ENCODE assay signal across 13 cellular contexts in the genomic region with DNA sequence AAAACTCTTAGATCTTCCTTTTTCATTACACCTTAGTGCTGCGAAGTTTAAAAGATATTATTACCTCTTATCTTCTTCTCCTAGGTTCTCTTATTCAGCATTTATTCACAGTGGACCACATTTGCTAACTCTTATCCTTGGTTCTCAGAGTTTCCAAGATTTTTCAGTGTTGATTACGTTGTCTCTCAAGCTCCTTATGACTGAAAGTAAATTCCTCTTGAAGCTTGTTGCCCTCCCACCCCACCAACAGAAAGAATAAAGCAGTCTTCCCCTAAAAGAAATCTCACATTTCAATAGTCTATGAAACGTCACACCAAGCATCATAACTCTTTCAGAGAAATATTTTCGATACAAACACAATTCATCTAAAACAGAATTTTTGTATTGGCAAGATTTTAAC.
DNase-seq lines count a peak whose midpoint lies in the region; ATAC-seq, FAIRE-seq and TF ChIP-seq lines count a peak whose summit lies in the region.
"Had no signal": no experiment of that assay in that cellular context is flagged by ENCODE, and none has a peak within 500 bp of the region (broad histone marks: within the 10 kb centered on the region; RNA-seq: fewer than 3 reads in every experiment).

No MANE protein-coding gene starts in this region.

- FAIRE-seq in endothelial cell of umbilical vein (lab: Jason Lieb, UNC) = no peak
- FAIRE-seq: A549 had no signal

- DNase-seq in GM23248 = no peak
- DNase-seq in SK-MEL-5 (ENCODE audit: low read depth, low spot score) = peak; percentile 79
- DNase-seq in endothelial cell of umbilical vein (ENCODE audit: low read depth, low spot score) = no peak
- DNase-seq in NCI-H774 (lab: John Stamatoyannopoulos, UW) = no peak
- DNase-seq in SW 1271 (lab: John Stamatoyannopoulos, UW) = no peak
- DNase-seq: CD4-positive, CD25-positive, alpha-beta regulatory T cell; DMS53; GF-D8; GOT3; H9 had no signal

- H3K36me3 ChIP-seq in GM23248 (ENCODE audit: low read depth) (no peaks in the 10 kb centered on the region), endothelial cell of umbilical vein (ENCODE audit: control insufficient read depth in 2 of 2, extremely low read depth in 1 of 2, insufficient read depth in 2 of 2, low read length in 2 of 2) (no peaks in the 10 kb centered on the region)

- H2AFZ ChIP-seq in GM23248 (no peak overlapping the region), endothelial cell of umbilical vein (ENCODE audit: low read depth, low read length) (no peak overlapping the region)

- TF ChIP-seq CTCF in endothelial cell of umbilical vein (IDR thresholded peaks at IDR 0.05; ENCODE audit: extremely low read depth in 1 of 2, insufficient read depth in 1 of 2, low read depth in 1 of 2, low read length in 2 of 2) = no peak

- TF ChIP-seq POLR2A in endothelial cell of umbilical vein (IDR thresholded peaks at IDR 0.05; ENCODE audit: low read depth, low read length) = no peak

- POLR2A ChIA-PET in endothelial cell of umbilical vein (lab: Charles Lee) = no interaction called here

- H4K20me1 ChIP-seq in GM23248 (ENCODE audit: insufficient read depth) (no peaks in the 10 kb centered on the region), endothelial cell of umbilical vein (replicated peaks; ENCODE audit: control insufficient read depth, extremely low read depth, insufficient read depth, low read length) (no peaks in the 10 kb centered on the region)

- H3K79me2 ChIP-seq in GM23248 (ENCODE audit: insufficient read depth) (no peaks in the 10 kb centered on the region), endothelial cell of umbilical vein (ENCODE audit: control insufficient read depth, insufficient read depth, low read length) (no peaks in the 10 kb centered on the region)

- H3K27me3 ChIP-seq in GM23248 (replicated peaks; ENCODE audit: insufficient read depth) = no peaks in the 10 kb centered on the region
- no peaks in the 10 kb centered on the region for H3K27me3 ChIP-seq in endothelial cell of umbilical vein (ENCODE audit: control insufficient read depth in 2 of 2, insufficient read depth in 2 of 2, low read length in 2 of 2)

- dilution Hi-C loops in endothelial cell of umbilical vein (cut with MboI; ENCODE audit: extremely low pct_ligation_motif_present, low sequenced_read_pairs) = no loop called here

- CTCF ChIA-PET in endothelial cell of umbilical vein (lab: Charles Lee) = interaction anchor here (1.1 kb wide), 1 partner anchor 27 kb away, joined by 3 read pairs; no protein-coding TSS in a partner anchor

- H3K4me3 ChIP-seq in GM23248 (no peak overlapping the region), endothelial cell of umbilical vein (replicated peaks in 1 of 3; ENCODE audit: insufficient read depth in 1 of 3, low read depth in 1 of 3, low read length in 3 of 3) (no peak overlapping the region)
- H3K4me3 ChIP-seq: A549 had no signal

- H3F3A ChIP-seq in GM23248 (ENCODE audit: insufficient read depth) = peaks cover 30% of the 10 kb centered on the region

- peak overlapping the region; percentile 47 for H3K4me2 ChIP-seq in GM23248 (ENCODE audit: unreplicated experiment)
- H3K4me2 ChIP-seq in endothelial cell of umbilical vein (ENCODE audit: insufficient read depth, low read length) = peak overlapping the region; percentile 28
- H3K4me2 ChIP-seq: A549 had no signal

- in situ Hi-C loops in GM23248 (cut with MboI) (no loop called here), SK-MEL-5 (cut with HindIII; ENCODE audit: low pct_unique_long_range_greater_than_20kb, low sequenced_read_pairs) (no loop called here)

- no TSS peak for BruUV-seq in endothelial cell of umbilical vein (replicated peaks; lab: Mats Ljungman, UMichigan)

- H3K9me2 ChIP-seq in GM23248 (ENCODE audit: insufficient read depth) = no peaks in the 10 kb centered on the region

- no peaks in the 10 kb centered on the region for H3K9me1 ChIP-seq in endothelial cell of umbilical vein (replicated peaks; ENCODE audit: control insufficient read depth, extremely low read depth, insufficient read depth, low read length)

- H3K4me1 ChIP-seq in GM23248 (ENCODE audit: insufficient read depth) (peaks cover 23% of the 10 kb centered on the region), endothelial cell of umbilical vein (ENCODE audit: control insufficient read depth, extremely low read depth, insufficient read depth, low read length) (peaks cover 12% of the 10 kb centered on the region)
- H3K4me1 ChIP-seq: A549 had no signal

- WGBS in GM23248 (ENCODE audit: low coverage in 1 of 2, low lambda C conversion rate in 2 of 2, missing lambda C conversion rate in 2 of 2), 2 experiments = 65 to 67% methylated on average over 4 of the region's 4 CpGs

- H3K9ac ChIP-seq in GM23248 (no peak overlapping the region), endothelial cell of umbilical vein (replicated peaks; ENCODE audit: extremely low read depth, insufficient read depth, low read length) (no peak overlapping the region)

- no peak overlapping the region for H3K27ac ChIP-seq in GM23248
- no peak overlapping the region for H3K27ac ChIP-seq in endothelial cell of umbilical vein (ENCODE audit: insufficient read depth, low read depth, low read length)
- H3K27ac ChIP-seq: A549 had no signal

- ATAC-seq in HG03280 (IDR thresholded peaks at IDR 0.05; ENCODE audit: unreplicated experiment) = no peak
- ATAC-seq in GM18858 (IDR thresholded peaks at IDR 0.05; ENCODE audit: unreplicated experiment) = no peak
- ATAC-seq: A549 had no signal

- H3K9me3 ChIP-seq in GM23248 (ENCODE audit: low read depth) (no peaks in the 10 kb centered on the region), endothelial cell of umbilical vein (replicated peaks; ENCODE audit: control insufficient read depth, insufficient read depth, low read length) (no peaks in the 10 kb centered on the region)
- H3K9me3 ChIP-seq: A549 had no signal

- intact Hi-C loops in endothelial cell of umbilical vein (cut with micrococcal nuclease) = loop anchor here (5.0 kb wide), 1 partner anchor 1079 kb away; no protein-coding TSS in a partner anchor

TF ChIP-seq in endothelial cell of umbilical vein, 7 proteins besides CTCF, POLR2A, EP300 and RAD21:
- TF ChIP-seq MYC (IDR thresholded peaks at IDR 0.05; ENCODE audit: low read depth, low read length) (no peak), GATA2 (IDR thresholded peaks at IDR 0.05; ENCODE audit: insufficient read depth, insufficient read length, low read depth, low read length) (no peak), JUN (IDR thresholded peaks at IDR 0.05; ENCODE audit: borderline replicate concordance, insufficient read depth, insufficient read length, low read depth) (no peak), EZH2 (IDR thresholded peaks at IDR 0.05; ENCODE audit: borderline replicate concordance, low read depth, low read length, severe bottlenecking) (no peak), POLR2AphosphoS5 (IDR thresholded peaks at IDR 0.05; ENCODE audit: insufficient read depth, low read depth, low read length) (no peak)
- TF ChIP-seq, protein P1, sequence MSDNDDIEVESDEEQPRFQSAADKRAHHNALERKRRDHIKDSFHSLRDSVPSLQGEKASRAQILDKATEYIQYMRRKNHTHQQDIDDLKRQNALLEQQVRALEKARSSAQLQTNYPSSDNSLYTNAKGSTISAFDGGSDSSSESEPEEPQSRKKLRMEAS (IDR thresholded peaks at IDR 0.05; ENCODE audit: insufficient read depth, insufficient read length) = no peak
